10 cellular contexts compared by ENCODE assay signal in genomic region chr15:70475439-70475781, GRCh38.
DNase-seq lines count a peak whose midpoint lies in the region; ATAC-seq and TF ChIP-seq lines count a peak whose summit lies in the region.
"Had no signal": no experiment of that assay in that cellular context is flagged by ENCODE, and none has a peak within 500 bp of the region (broad histone marks: within the 10 kb centered on the region; RNA-seq: fewer than 3 reads in every experiment).

No MANE protein-coding gene starts in this region.

- TF ChIP-seq CTCF in right lobe of liver (IDR thresholded peaks at IDR 0.05) (no peak), thyroid gland (IDR thresholded peaks at IDR 0.05) (no peak), progenitor cell of endocrine pancreas (IDR thresholded peaks at IDR 0.05; ENCODE audit: unreplicated experiment) (no peak)

- TF ChIP-seq POLR2A in right lobe of liver (IDR thresholded peaks at IDR 0.05), result no peak
- TF ChIP-seq POLR2A in thyroid gland (IDR thresholded peaks at IDR 0.05), result no peak

- peaks cover 42% of the 10 kb centered on the region for H3K4me1 Mint-ChIP-seq in activated T-cell treated with anti-CD3 and anti-CD28 coated beads, Interleukin-2, amount 50 U/mL, for 4 hours (ENCODE audit: low read depth)
- peaks cover 37% of the 10 kb centered on the region for H3K4me1 Mint-ChIP-seq in activated CD4-positive, alpha-beta memory T cell treated with anti-CD3 and anti-CD28 coated beads, Interleukin-2, amount 10 ng/mL, durations not matched to agents 7 days and 5 days
- H3K4me1 Mint-ChIP-seq in progenitor cell of endocrine pancreas (ENCODE audit: low read depth), result no peaks in the 10 kb centered on the region

- no peaks in the 10 kb centered on the region for H3K36me3 Mint-ChIP-seq in activated T-cell treated with anti-CD3 and anti-CD28 coated beads, Interleukin-2, amount 50 U/mL, for 4 hours (ENCODE audit: insufficient read depth)
- H3K36me3 Mint-ChIP-seq in activated CD4-positive, alpha-beta memory T cell treated with anti-CD3 and anti-CD28 coated beads, Interleukin-2, amount 10 ng/mL, durations not matched to agents 7 days and 5 days (ENCODE audit: low read depth), result peaks cover 9% of the 10 kb centered on the region
- no peaks in the 10 kb centered on the region for H3K36me3 Mint-ChIP-seq in progenitor cell of endocrine pancreas (ENCODE audit: insufficient read depth)

- H3K27ac ChIP-seq in right lobe of liver (peak overlapping the region; percentile 10 to 53 (median 14)), thyroid gland (peak overlapping the region in 2 of 3 donors; percentile 0 to 41)

- H3K27ac Mint-ChIP-seq in activated CD4-positive, alpha-beta memory T cell treated with anti-CD3 and anti-CD28 coated beads, Interleukin-2, amount 10 ng/mL, durations not matched to agents 7 days and 5 days, result peak overlapping the region; percentile 7
- H3K27ac Mint-ChIP-seq in progenitor cell of endocrine pancreas, result no peak overlapping the region

- no peaks in the 10 kb centered on the region for H3K36me3 ChIP-seq in right lobe of liver
- H3K36me3 ChIP-seq in thyroid gland, result no peaks in the 10 kb centered on the region

- ATAC-seq in activated T-cell treated with anti-CD3 and anti-CD28 coated beads, Interleukin-2, amount 50 U/mL, for 4 hours, result no peak
- ATAC-seq in right lobe of liver, result no peak
- ATAC-seq in HG03354 (IDR thresholded peaks at IDR 0.05; ENCODE audit: poor library complexity, severe bottlenecking, unreplicated experiment), result no peak

- POLR2A ChIA-PET in activated CD4-positive, alpha-beta memory T cell treated with anti-CD3 and anti-CD28 coated beads, Interleukin-2, amount 10 ng/mL, durations not matched to agents 7 days and 5 days (lab: Charles Lee), result interaction anchor here (0.8 to 1.7 kb wide), 2 partner anchors 12 to 17 kb away, joined by 3 to 4 read pairs; no protein-coding TSS in a partner anchor

- intact Hi-C loops in right lobe of liver (cut with DNase I), result no loop called here
- intact Hi-C loops in thyroid gland (cut with DNase I), result no loop called here

- peaks cover 24% of the 10 kb centered on the region for H3K27me3 Mint-ChIP-seq in activated T-cell treated with anti-CD3 and anti-CD28 coated beads, Interleukin-2, amount 50 U/mL, for 4 hours (ENCODE audit: low read depth)
- H3K27me3 Mint-ChIP-seq in activated CD4-positive, alpha-beta memory T cell treated with anti-CD3 and anti-CD28 coated beads, Interleukin-2, amount 10 ng/mL, durations not matched to agents 7 days and 5 days, result peaks cover 75% of the 10 kb centered on the region
- peaks cover 66% of the 10 kb centered on the region for H3K27me3 Mint-ChIP-seq in progenitor cell of endocrine pancreas

- no peaks in the 10 kb centered on the region for H3K9me3 ChIP-seq in right lobe of liver
- no peaks in the 10 kb centered on the region for H3K9me3 ChIP-seq in thyroid gland

- CTCF ChIA-PET in activated CD4-positive, alpha-beta memory T cell treated with anti-CD3 and anti-CD28 coated beads, Interleukin-2, amount 10 ng/mL, durations not matched to agents 7 days and 5 days (lab: Charles Lee), result interaction anchor here (0.6 to 4.0 kb wide), 4 partner anchors 9 to 17 kb away, joined by 3 to 25 read pairs (median 10); no protein-coding TSS in a partner anchor

- H3K27me3 ChIP-seq in right lobe of liver (no peaks in the 10 kb centered on the region), thyroid gland (no peaks in the 10 kb centered on the region)

- no peaks in the 10 kb centered on the region for H3K9me3 Mint-ChIP-seq in activated T-cell treated with anti-CD3 and anti-CD28 coated beads, Interleukin-2, amount 50 U/mL, for 4 hours
- peaks cover 3% of the 10 kb centered on the region for H3K9me3 Mint-ChIP-seq in activated CD4-positive, alpha-beta memory T cell treated with anti-CD3 and anti-CD28 coated beads, Interleukin-2, amount 10 ng/mL, durations not matched to agents 7 days and 5 days
- no peaks in the 10 kb centered on the region for H3K9me3 Mint-ChIP-seq in progenitor cell of endocrine pancreas (ENCODE audit: low read depth)

- peak overlapping the region; percentile 64 for H3K4me3 Mint-ChIP-seq in activated T-cell treated with anti-CD3 and anti-CD28 coated beads, Interleukin-2, amount 50 U/mL, for 4 hours
- H3K4me3 Mint-ChIP-seq in activated CD4-positive, alpha-beta memory T cell treated with anti-CD3 and anti-CD28 coated beads, Interleukin-2, amount 10 ng/mL, durations not matched to agents 7 days and 5 days, result peak overlapping the region; percentile 21
- no peak overlapping the region for H3K4me3 Mint-ChIP-seq in progenitor cell of endocrine pancreas (ENCODE audit: low read depth)

- 77% methylated on average over 7 of the region's 7 CpGs for WGBS in right lobe of liver (ENCODE audit: insufficient coverage, low coverage, low lambda C conversion rate, missing lambda C conversion rate)
- WGBS in thyroid gland, 2 donors, result 93 to 95% methylated on average over 7 of the region's 7 CpGs

- H3K4me1 ChIP-seq in right lobe of liver (peaks cover 0 to 9% (median 4%) of the 10 kb centered on the region in 4 donors), thyroid gland (peaks cover 0 to 15% of the 10 kb centered on the region in 2 donors)

- H3K4me3 ChIP-seq in right lobe of liver (no peak overlapping the region), thyroid gland (replicated peaks in 1 of 3) (no peak overlapping the region)

- DNase-seq in activated T-cell treated with anti-CD3 and anti-CD28 coated beads, Interleukin-2, amount 50 U/mL, for 4 hours, result no peak
- no peak for DNase-seq in activated T-cell treated with anti-CD3 and anti-CD28 coated beads, Interleukin-2, amount 50 U/mL, for 48 hours
- DNase-seq in activated CD4-positive, alpha-beta memory T cell treated with anti-CD3 and anti-CD28 coated beads, Interleukin-2, amount 10 ng/mL, durations not matched to agents 7 days and 5 days, result no peak
- DNase-seq in right lobe of liver, result no peak
- DNase-seq in thyroid gland, result no peak
- DNase-seq in progenitor cell of endocrine pancreas (ENCODE audit: low spot score, unreplicated experiment), result no peak
- DNase-seq in stimulated activated CD4-positive, alpha-beta T cell treated with anti-CD3 and anti-CD28 coated beads, Interleukin-2, amount 100 ng/mL, for 48 hours, result no peak
- DNase-seq: activated naive CD4-positive, alpha-beta T cell treated with anti-CD3 and anti-CD28 coated beads, Interleukin-2, amount 50 U/mL, for 16 hours; retina had no signal
